In the genomic region with DNA sequence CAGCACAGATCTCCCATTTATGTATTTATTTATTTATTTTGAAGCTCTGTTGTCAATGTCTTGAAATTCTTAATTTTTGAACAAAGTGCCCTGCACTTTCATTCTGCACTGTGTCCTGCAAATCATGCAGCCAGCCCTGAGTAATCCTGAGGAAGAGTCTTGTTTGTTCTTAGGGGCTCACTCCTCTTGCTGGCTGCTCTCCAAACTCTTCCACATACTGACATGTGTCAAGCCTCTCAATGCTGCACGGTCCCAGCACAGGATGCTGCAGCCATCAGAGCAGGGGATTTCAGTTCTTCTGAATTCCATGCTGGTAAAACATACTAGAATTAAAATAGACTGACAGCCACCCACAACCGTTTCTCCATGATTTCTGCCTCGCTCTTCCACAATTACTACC, we compare ENCODE assay signal across 21 cellular contexts.
DNase-seq lines count a peak whose midpoint lies in the region; ATAC-seq lines count a peak whose summit lies in the region.
"Had no signal": no experiment of that assay in that cellular context is flagged by ENCODE, and none has a peak within 500 bp of the region (broad histone marks: within the 10 kb centered on the region; RNA-seq: fewer than 3 reads in every experiment).

No MANE protein-coding gene starts in this region.

- H3K27me3 Mint-ChIP-seq in activated T-cell treated with anti-CD3 and anti-CD28 coated beads, Interleukin-2, amount 50 U/mL, for 72 hours (ENCODE audit: low read depth): no peaks in the 10 kb centered on the region
- H3K27me3 Mint-ChIP-seq: progenitor cell of endocrine pancreas had no signal

- no peak overlapping the region for H2AFZ ChIP-seq in Karpas-422 (ENCODE audit: low read length)
- H2AFZ ChIP-seq: neural progenitor cell had no signal

- no peak overlapping the region for H3K27ac ChIP-seq in Karpas-422 (ENCODE audit: low read length)
- H3K27ac ChIP-seq: BLaER1, gastrocnemius medialis, neural progenitor cell, Peyer's patch had no signal

- H3K27me3 ChIP-seq in Karpas-422 (ENCODE audit: low read length): no peaks in the 10 kb centered on the region
- H3K27me3 ChIP-seq: BLaER1, gastrocnemius medialis, neural progenitor cell, Peyer's patch had no signal

- H3K36me3 ChIP-seq in Karpas-422 (ENCODE audit: insufficient read depth, low read length): no peaks in the 10 kb centered on the region
- H3K36me3 ChIP-seq: BLaER1, gastrocnemius medialis, HAP-1, neural progenitor cell, Peyer's patch had no signal

- H3K4me3 Mint-ChIP-seq in activated T-cell treated with anti-CD3 and anti-CD28 coated beads, Interleukin-2, amount 50 U/mL, for 72 hours: no peak overlapping the region
- H3K4me3 Mint-ChIP-seq: activated CD4-positive, alpha-beta T cell treated with anti-CD3 and anti-CD28 coated beads for 36 hours; neural progenitor cell had no signal

- peak; percentile 27 for DNase-seq in NCI-H1105 treated with DMSO at 0.1 percent for 48 hours (lab: John Stamatoyannopoulos, UW)
- no peak for DNase-seq in NCI-H1105 (lab: John Stamatoyannopoulos, UW)
- peak; percentile 9 for DNase-seq in EL
- peak; percentile 76 for DNase-seq in NCI-H69 (lab: John Stamatoyannopoulos, UW)
- peak; percentile 32 for DNase-seq in iris pigment epithelial cell (ENCODE audit: low read depth)
- no peak for DNase-seq in activated T-cell treated with anti-CD3 and anti-CD28 coated beads, Interleukin-2, amount 50 U/mL, for 72 hours
- no peak for DNase-seq in Karpas-422
- DNase-seq in stimulated activated CD4-positive, alpha-beta T cell treated with anti-CD3 and anti-CD28 coated beads, Interleukin-4, amount 100 ng/mL, for 1 hour: no peak
- DNase-seq: activated CD4-positive, alpha-beta T cell treated with anti-CD3 and anti-CD28 coated beads for 36 hours; activated effector memory CD4-positive, alpha-beta T cell treated with anti-CD3 and anti-CD28 coated beads, Interleukin-2, amount 50 U/mL, for 16 hours; central memory CD4-positive, alpha-beta T cell; gastrocnemius medialis; left colon; midbrain; NCI-H1930; NCI-H526 treated with DMSO at 0.1 percent for 48 hours; Peyer's patch had no signal

- no peak overlapping the region for H3K9ac ChIP-seq in Karpas-422 (ENCODE audit: low read length)
- H3K9ac ChIP-seq: BLaER1, neural progenitor cell had no signal

- H3K4me1 Mint-ChIP-seq in activated T-cell treated with anti-CD3 and anti-CD28 coated beads, Interleukin-2, amount 50 U/mL, for 72 hours (ENCODE audit: low read depth): no peaks in the 10 kb centered on the region
- H3K4me1 Mint-ChIP-seq: activated CD4-positive, alpha-beta T cell treated with anti-CD3 and anti-CD28 coated beads for 36 hours had no signal

- no peaks in the 10 kb centered on the region for H3K9me3 Mint-ChIP-seq in activated T-cell treated with anti-CD3 and anti-CD28 coated beads, Interleukin-2, amount 50 U/mL, for 72 hours
- H3K9me3 Mint-ChIP-seq: neural progenitor cell had no signal

- H3K4me3 ChIP-seq in Karpas-422 (ENCODE audit: low read length): no peak overlapping the region
- H3K4me3 ChIP-seq: BLaER1, gastrocnemius medialis, HAP-1, neural progenitor cell, Peyer's patch had no signal

- H4K20me1 ChIP-seq in Karpas-422 (ENCODE audit: insufficient read depth, low read depth, low read length): no peaks in the 10 kb centered on the region

- H3K79me2 ChIP-seq in Karpas-422 (ENCODE audit: low read length): no peaks in the 10 kb centered on the region

- H3K9me2 ChIP-seq in Karpas-422 (replicated peaks; ENCODE audit: insufficient read depth, low read length): no peaks in the 10 kb centered on the region

- H3K4me2 ChIP-seq in Karpas-422 (ENCODE audit: low read depth, low read length, poor library complexity, severe bottlenecking): no peak overlapping the region
- H3K4me2 ChIP-seq: BLaER1, neural progenitor cell had no signal

- no peak for ATAC-seq in activated T-cell treated with anti-CD3 and anti-CD28 coated beads, Interleukin-2, amount 50 U/mL, for 72 hours (replicated peaks in 1 of 2)
- ATAC-seq: activated CD4-positive, alpha-beta T cell treated with anti-CD3 and anti-CD28 coated beads for 36 hours; gastrocnemius medialis; left colon had no signal

- H3K9me3 ChIP-seq in Karpas-422 (ENCODE audit: low read length): no peaks in the 10 kb centered on the region
- H3K9me3 ChIP-seq: BLaER1, gastrocnemius medialis, HAP-1, Peyer's patch had no signal

- no peaks in the 10 kb centered on the region for H3K4me1 ChIP-seq in Karpas-422 (ENCODE audit: low read length)
- H3K4me1 ChIP-seq: BLaER1, HAP-1, Peyer's patch had no signal

- H3K36me3 Mint-ChIP-seq in activated T-cell treated with anti-CD3 and anti-CD28 coated beads, Interleukin-2, amount 50 U/mL, for 72 hours (ENCODE audit: insufficient read depth in 2 of 2): no peaks in the 10 kb centered on the region
- H3K36me3 Mint-ChIP-seq: neural progenitor cell had no signal

- H3K27ac Mint-ChIP-seq in activated T-cell treated with anti-CD3 and anti-CD28 coated beads, Interleukin-2, amount 50 U/mL, for 72 hours: no peak overlapping the region
- H3K27ac Mint-ChIP-seq: activated CD4-positive, alpha-beta T cell treated with anti-CD3 and anti-CD28 coated beads for 36 hours; neural progenitor cell; progenitor cell of endocrine pancreas had no signal

Comparison
In these comparisons a context has a peak if more than half of its experiments do, and no peak if none do; other contexts are left out.
1. DNase-seq: peak in NCI-H1105 treated with DMSO at 0.1 percent for 48 hours (single experiment), EL (single experiment), NCI-H69 (single experiment) and iris pigment epithelial cell (single experiment); none in NCI-H1105 (single experiment), activated T-cell treated with anti-CD3 and anti-CD28 coated beads, Interleukin-2, amount 50 U/mL, for 72 hours (0 of 2), Karpas-422 (single experiment) and stimulated activated CD4-positive, alpha-beta T cell treated with anti-CD3 and anti-CD28 coated beads, Interleukin-4, amount 100 ng/mL, for 1 hour (single experiment).